ENCODE assay signal across 8 cellular contexts in the genomic region with DNA sequence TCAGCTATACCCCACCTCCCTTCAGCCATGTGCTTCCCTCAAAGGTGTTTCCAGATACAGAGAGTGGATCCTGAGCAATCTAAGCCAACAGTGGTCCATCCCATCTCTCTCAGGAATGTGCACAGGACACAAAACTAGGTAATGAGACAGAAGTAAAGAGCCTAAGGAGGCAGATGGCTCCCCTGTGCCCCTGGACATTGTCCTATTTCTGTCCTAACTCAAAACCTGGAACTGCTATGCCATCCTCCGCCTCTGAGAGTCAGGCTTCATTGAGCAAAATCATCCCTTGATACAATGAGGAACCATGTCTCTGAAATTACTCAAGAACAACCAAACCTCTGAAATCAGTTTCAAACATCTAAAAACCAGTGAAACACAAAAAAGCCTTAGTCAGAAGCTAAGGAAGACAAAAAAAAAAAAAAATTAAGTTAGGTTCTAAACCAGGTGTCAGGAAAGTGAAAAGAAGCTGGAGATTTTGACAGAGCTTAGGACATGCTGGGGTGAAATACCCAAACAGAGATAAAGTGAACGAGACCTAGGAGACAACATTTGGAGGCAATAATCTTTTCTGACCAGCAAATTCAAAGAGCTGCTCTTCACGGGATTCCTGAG.
DNase-seq lines count a peak whose midpoint lies in the region; ATAC-seq and TF ChIP-seq lines count a peak whose summit lies in the region.

No MANE protein-coding gene starts in this region.

- H3K27me3 ChIP-seq in prostate gland (replicated peaks; ENCODE audit: insufficient read depth) = no peaks in the 10 kb centered on the region

- H3K9me3 Mint-ChIP-seq in activated naive CD8-positive, alpha-beta T cell (ENCODE audit: low read depth) = no peaks in the 10 kb centered on the region

- DNase-seq in mucosa of gallbladder (ENCODE audit: low spot score) (peak; percentile 22), NCI-H2029 (lab: John Stamatoyannopoulos, UW) (no peak), NCI-H82 (lab: John Stamatoyannopoulos, UW) (no peak), prostate gland (ENCODE audit: low spot score) (no peak)

- H3K27ac ChIP-seq in prostate gland = peak overlapping the region in 1 of 2 donors; percentile 59

- intact Hi-C loops in prostate gland (cut with DNase I) = no loop called here

- 81% methylated on average over 3 of the region's 3 CpGs for WGBS in prostate gland

- TF ChIP-seq CTCF in prostate gland (IDR thresholded peaks at IDR 0.05) = peak in 1 of 4 experiments; percentile 22

- H3K4me3 Mint-ChIP-seq in activated naive CD8-positive, alpha-beta T cell = no peak overlapping the region

- no peak for TF ChIP-seq POLR2A in prostate gland (IDR thresholded peaks at IDR 0.05)

- no peaks in the 10 kb centered on the region for H3K36me3 Mint-ChIP-seq in activated naive CD8-positive, alpha-beta T cell

- peak; percentile 52 for ATAC-seq in GM18498 (IDR thresholded peaks at IDR 0.05; ENCODE audit: unreplicated experiment)
- ATAC-seq in GM21515 (IDR thresholded peaks at IDR 0.05; ENCODE audit: unreplicated experiment) = peak; percentile 41
- ATAC-seq in HG03575 (IDR thresholded peaks at IDR 0.05; ENCODE audit: extremely low read depth, insufficient number of reproducible peaks, low FRiP score, unreplicated experiment) = peak; percentile 31

- H3K36me3 ChIP-seq in prostate gland = no peaks in the 10 kb centered on the region

- H3K27me3 Mint-ChIP-seq in activated naive CD8-positive, alpha-beta T cell = no peaks in the 10 kb centered on the region

- H3K4me3 ChIP-seq in prostate gland = no peak overlapping the region

- peaks cover 46% of the 10 kb centered on the region for H3K4me1 Mint-ChIP-seq in activated naive CD8-positive, alpha-beta T cell (ENCODE audit: low read depth)

- H3K9me3 ChIP-seq in prostate gland = no peaks in the 10 kb centered on the region

- H3K4me1 ChIP-seq in prostate gland (replicated peaks) = peaks cover 5% of the 10 kb centered on the region

- peak overlapping the region; percentile 76 for H3K27ac Mint-ChIP-seq in activated naive CD8-positive, alpha-beta T cell
